Comparison of ENCODE assay signal across 25 cellular contexts in the genomic region with DNA sequence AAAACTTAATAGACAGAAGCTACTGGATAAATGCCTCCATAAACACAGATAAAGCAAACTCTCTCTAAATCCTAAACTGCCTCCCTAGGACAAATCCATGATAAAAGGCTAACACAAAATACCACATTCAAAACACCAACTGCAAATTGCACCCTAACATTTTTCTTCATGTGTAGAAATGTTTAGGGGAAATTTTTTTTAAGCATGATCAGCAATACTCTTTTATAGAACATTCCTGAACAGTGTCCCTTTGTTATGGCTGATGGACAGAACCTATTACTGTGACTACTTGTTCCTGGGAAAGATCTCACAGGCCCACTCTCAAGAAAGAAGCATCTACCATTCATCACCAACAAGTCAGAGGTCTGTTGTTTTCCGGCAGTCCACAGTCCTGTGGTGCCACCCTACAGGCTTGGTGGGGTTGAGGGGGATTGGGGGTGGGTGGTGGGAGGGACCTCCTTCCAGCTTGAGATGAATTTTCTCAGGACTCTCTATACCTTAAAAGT.
"Had no signal": no experiment of that assay in that cellular context is flagged by ENCODE, and none has a peak within 500 bp of the region (broad histone marks: within the 10 kb centered on the region; RNA-seq: fewer than 3 reads in every experiment).

No MANE protein-coding gene starts in this region.

- H3K4me1 ChIP-seq: colonic mucosa, foreskin keratinocyte had no signal

- H3K4me1 Mint-ChIP-seq: endodermal cell had no signal

- H3K4me3 Mint-ChIP-seq: dendritic cell treated with granulocyte-macrophage colony-stimulating factor and Interleukin-4, amounts not matched to agents 40 ng/mL and 50 ng/mL, for 4 days; effector memory CD8-positive, alpha-beta T cell; endodermal cell; mesothelial cell of epicardium had no signal

- H3K36me3 ChIP-seq: colonic mucosa, gastrocnemius medialis, left lung, lower lobe of right lung had no signal

- H3K9me3 ChIP-seq: colonic mucosa, esophagus squamous epithelium, gastrocnemius medialis, heart right ventricle, left lung, lower lobe of right lung had no signal

- H3K27me3 ChIP-seq: colonic mucosa, esophagus squamous epithelium, foreskin keratinocyte, gastrocnemius medialis, heart right ventricle, left lung had no signal

- H3K4me3 ChIP-seq: colonic mucosa, esophagus squamous epithelium, gastrocnemius medialis, heart right ventricle, left lung, lower lobe of right lung had no signal

- H3K27me3 Mint-ChIP-seq: dendritic cell treated with granulocyte-macrophage colony-stimulating factor and Interleukin-4, amounts not matched to agents 40 ng/mL and 50 ng/mL, for 4 days; effector memory CD8-positive, alpha-beta T cell had no signal

- DNase-seq: colonic mucosa; cortex of kidney; effector CD8-positive, alpha-beta T cell; effector memory CD8-positive, alpha-beta T cell; endodermal cell; erythroblast; esophagus squamous epithelium; foreskin keratinocyte; gastrocnemius medialis; glutamatergic neuron; head of caudate nucleus; heart right ventricle; hippocampal formation; left cardiac atrium; left lung; left ventricle myocardium superior; lower lobe of right lung; mesenchymal stem cell had no signal

- H3K9me3 Mint-ChIP-seq: dendritic cell treated with granulocyte-macrophage colony-stimulating factor and Interleukin-4, amounts not matched to agents 40 ng/mL and 50 ng/mL, for 4 days; effector memory CD8-positive, alpha-beta T cell; endodermal cell; mesothelial cell of epicardium had no signal

- H3K27ac Mint-ChIP-seq: dendritic cell treated with granulocyte-macrophage colony-stimulating factor and Interleukin-4, amounts not matched to agents 40 ng/mL and 50 ng/mL, for 4 days; endodermal cell; mesothelial cell of epicardium had no signal

- ATAC-seq: effector memory CD8-positive, alpha-beta T cell; esophagus mucosa; foreskin keratinocyte; gastrocnemius medialis; heart right ventricle; left cardiac atrium; left lung; left ventricle myocardium superior; lower lobe of right lung had no signal

- FAIRE-seq: endometrium, islet of Langerhans, keratinocyte had no signal

- H3K27ac ChIP-seq: colonic mucosa, epithelial cell of prostate, esophagus squamous epithelium, foreskin keratinocyte, gastrocnemius medialis, heart right ventricle, left lung, lower lobe of right lung had no signal
